In the genomic region with DNA sequence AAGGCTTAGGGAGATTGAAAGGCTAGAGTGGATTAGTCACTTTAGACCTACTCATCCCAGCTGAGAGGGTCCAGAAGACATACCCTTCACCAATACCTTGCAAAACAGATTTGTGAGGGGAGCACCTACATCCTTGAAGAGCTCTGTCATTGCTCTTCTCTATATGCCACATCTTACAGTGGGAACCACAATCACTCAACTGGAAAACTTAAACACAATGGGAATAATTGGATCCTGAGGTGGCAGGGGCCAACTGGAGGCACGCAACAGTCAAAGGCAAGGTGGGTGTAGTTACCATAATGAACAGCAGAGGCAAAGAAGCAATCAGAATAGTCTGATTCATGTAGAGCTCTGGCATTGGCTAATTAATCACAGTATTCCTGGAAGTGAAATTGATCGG, we compare ENCODE assay signal across 25 cellular contexts.
DNase-seq lines count a peak whose midpoint lies in the region; ATAC-seq, FAIRE-seq and TF ChIP-seq lines count a peak whose summit lies in the region.
"Had no signal": no experiment of that assay in that cellular context is flagged by ENCODE, and none has a peak within 500 bp of the region (broad histone marks: within the 10 kb centered on the region; RNA-seq: fewer than 3 reads in every experiment).

No MANE protein-coding gene starts in this region.

- H3K27ac ChIP-seq in HEK293 (ENCODE audit: extremely low read depth, low read depth, low read length) = no peak overlapping the region
- H3K27ac ChIP-seq: A549; BLaER1 treated with 17β-estradiol and CSF1 and Interleukin-3, amounts not matched to agents 10 nM and 100 nM; GM23248 had no signal

- POLR2A ChIA-PET in HEK293 (lab: Yijun Ruan, JAX) = no interaction called here

- peak; percentile 30 for DNase-seq in RCC 7860 (ENCODE audit: low spot score)
- peak; percentile 30 for DNase-seq in glomerular visceral epithelial cell (ENCODE audit: extremely low spot score)
- no peak for DNase-seq in activated naive CD4-positive, alpha-beta T cell treated with anti-CD3 and anti-CD28 coated beads, Interleukin-2, amount 50 U/mL, for 16 hours
- DNase-seq: 8988T; ACHN; AML-193; BE2C; CD4-positive, alpha-beta T cell; CD8-positive, alpha-beta memory T cell; DMS 273 treated with DMSO at 0.1 percent for 48 hours; DMS79; EL; GDM1; GM23248; H7; HCEC 1CT had no signal

- no peaks in the 10 kb centered on the region for H3K9me3 ChIP-seq in HEK293 (ENCODE audit: control insufficient read depth, insufficient read depth, low read depth, low read length)
- H3K9me3 ChIP-seq: A549, BE2C had no signal

- no peaks in the 10 kb centered on the region for H3K36me3 ChIP-seq in HEK293 (ENCODE audit: control insufficient read depth in 2 of 2, insufficient read depth in 1 of 2, low read length in 2 of 2)
- H3K36me3 ChIP-seq: BE2C; BLaER1 treated with 17β-estradiol and CSF1 and Interleukin-3, amounts not matched to agents 10 nM and 100 nM had no signal

- no peak for ATAC-seq in activated CD4-positive, CD25-positive, alpha-beta regulatory T cell treated with anti-CD3 and anti-CD28 coated beads, Interleukin-2, amount 50 U/mL, for 24 hours
- no peak for ATAC-seq in HG02571 (IDR thresholded peaks at IDR 0.05; ENCODE audit: unreplicated experiment)
- ATAC-seq: A549, GM12878 had no signal

- H3K4me3 ChIP-seq in HEK293 (ENCODE audit: low read depth, low read length) = no peak overlapping the region
- H3K4me3 ChIP-seq: A549; BLaER1 treated with 17β-estradiol and CSF1 and Interleukin-3, amounts not matched to agents 10 nM and 100 nM; GM12878; GM23248 had no signal

- no peak for FAIRE-seq in RCC 7860 (lab: Jason Lieb, UNC)
- FAIRE-seq: A549, D721Med, GM12878, GM19239, H1 had no signal

- no peaks in the 10 kb centered on the region for H3K4me1 ChIP-seq in HEK293 (ENCODE audit: control insufficient read depth, insufficient read depth, low read length)
- H3K4me1 ChIP-seq: A549; BE2C; BLaER1 treated with 17β-estradiol and CSF1 and Interleukin-3, amounts not matched to agents 10 nM and 100 nM had no signal

- TF ChIP-seq CTCF in HEK293 (tag by site-specific recombination; IDR thresholded peaks at IDR 0.05) = no peak

- CTCF ChIA-PET in HEK293 (lab: Yijun Ruan, JAX) = no interaction called here

TF ChIP-seq in HEK293, 187 proteins besides CTCF, POLR2A, EP300 and RAD21:
- TF ChIP-seq ZNF302 (tag by site-specific recombination; IDR thresholded peaks at IDR 0.05; ENCODE audit: low read depth) = peak; percentile 81; the same call in 1 of the 2 replicates
- no peak for TF ChIP-seq ZNF112 (tag by site-specific recombination; IDR thresholded peaks at IDR 0.05)
- TF ChIP-seq ZNF560 (tag by site-specific recombination; IDR thresholded peaks at IDR 0.05; ENCODE audit: borderline replicate concordance) = no peak
